Comparison of ENCODE assay signal across 22 cellular contexts in the genomic region with DNA sequence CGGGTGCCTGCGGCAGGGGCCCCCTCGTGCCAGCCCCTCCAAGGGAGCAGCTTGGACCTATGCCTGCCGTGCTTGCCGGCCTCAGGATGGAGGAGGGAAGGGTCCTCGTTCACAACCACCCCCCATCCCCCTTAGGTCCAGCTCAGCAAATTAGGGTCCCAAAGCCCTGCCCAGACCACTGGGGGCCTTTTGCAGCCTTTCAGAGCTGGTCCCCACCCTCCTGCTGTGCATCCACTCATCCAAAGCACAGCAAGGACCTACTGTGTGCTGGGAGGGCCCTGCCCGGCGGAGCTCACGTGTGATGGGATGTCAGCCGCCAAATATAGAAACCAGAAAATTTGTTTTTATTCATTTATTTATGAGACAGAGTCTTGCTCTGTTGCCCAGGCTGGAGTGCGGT. TPM values are rescaled to one million over a fixed set of nuclear protein-coding genes. Genes with fewer than 3 reads are reported as not detected.
"Had no signal": no experiment of that assay in that cellular context is flagged by ENCODE, and none has a peak within 500 bp of the region (broad histone marks: within the 10 kb centered on the region; RNA-seq: fewer than 3 reads in every experiment).

No MANE protein-coding gene starts in this region.

- H3K27me3 ChIP-seq: pancreas, transverse colon, upper lobe of right lung had no signal

- DNase-seq: glutamatergic neuron; islet precursor cell; left ventricle myocardium inferior; retina; stimulated activated CD4-positive, alpha-beta T cell treated with anti-CD3 and anti-CD28 coated beads, Interleukin-1b, Interleukin-23, amount 100 ng/mL, for 48 hours; stimulated activated CD4-positive, alpha-beta T cell treated with anti-CD3 and anti-CD28 coated beads, Interleukin-2, amount 100 ng/mL, for 48 hours; stimulated activated naive CD8-positive, alpha-beta T cell treated with anti-CD3 and anti-CD28 coated beads, Interleukin-15, amount 100 ng/mL, for 72 hours had no signal

- H3K9me3 ChIP-seq: pancreas, prostate gland had no signal

- H3K4me1 ChIP-seq: pancreas, prostate gland had no signal

- ATAC-seq: naive thymus-derived CD8-positive, alpha-beta T cell had no signal

- H3K27ac ChIP-seq: heart left ventricle, left ventricle myocardium inferior, pancreas, prostate gland, transverse colon, upper lobe of right lung had no signal

- H3K4me3 Mint-ChIP-seq: mesothelial cell of epicardium; naive thymus-derived CD8-positive, alpha-beta T cell; stimulated activated memory B cell treated with anti-CD40 and anti-IgM and Interleukin-4, amounts not matched to agents 10 μg/mL and 1 μg/mL and 100 μg/mL, for 72 hours; stimulated activated naive CD8-positive, alpha-beta T cell treated with anti-CD3 and anti-CD28 coated beads, Interleukin-15, amount 100 ng/mL, for 72 hours had no signal

- H3K36me3 Mint-ChIP-seq: mesothelial cell of epicardium; stimulated activated memory B cell treated with anti-CD40 and anti-IgM and Interleukin-4, amounts not matched to agents 10 μg/mL and 1 μg/mL and 100 μg/mL, for 72 hours had no signal

- H3K4me2 ChIP-seq: smooth muscle cell had no signal

- H3K9me3 Mint-ChIP-seq: mesothelial cell of epicardium; stimulated activated memory B cell treated with anti-CD40 and anti-IgM and Interleukin-4, amounts not matched to agents 10 μg/mL and 1 μg/mL and 100 μg/mL, for 72 hours had no signal

- H3K4me3 ChIP-seq: heart left ventricle, left ventricle myocardium inferior, lung, mucosa of descending colon, pancreas, prostate gland, smooth muscle cell, transverse colon, upper lobe of right lung had no signal

- H3K36me3 ChIP-seq: heart left ventricle, pancreas, prostate gland, transverse colon, upper lobe of right lung had no signal

- H3K4me1 Mint-ChIP-seq: mesothelial cell of epicardium; stimulated activated memory B cell treated with anti-CD40 and anti-IgM and Interleukin-4, amounts not matched to agents 10 μg/mL and 1 μg/mL and 100 μg/mL, for 72 hours; stimulated activated naive CD8-positive, alpha-beta T cell treated with anti-CD3 and anti-CD28 coated beads, Interleukin-15, amount 100 ng/mL, for 72 hours had no signal

- H3K27ac Mint-ChIP-seq: mesothelial cell of epicardium; stimulated activated memory B cell treated with anti-CD40 and anti-IgM and Interleukin-4, amounts not matched to agents 10 μg/mL and 1 μg/mL and 100 μg/mL, for 72 hours had no signal

RNA-seq across cellular contexts. Expression of gene SLC7A10, which starts 16.5 kb away (rescaled TPM):
- total RNA-seq: kidney epithelial cell; left ventricle myocardium inferior; mucosa of descending colon; myocyte; naive thymus-derived CD8-positive, alpha-beta T cell; osteoblast; smooth muscle cell had no signal
- polyA plus RNA-seq: naive thymus-derived CD8-positive, alpha-beta T cell; neural cell had no signal

RNA-seq across cellular contexts. Expression of gene LRP3, which starts 48.0 kb away (rescaled TPM):
- total RNA-seq: naive thymus-derived CD8-positive, alpha-beta T cell had no signal
- polyA plus RNA-seq: naive thymus-derived CD8-positive, alpha-beta T cell had no signal
